In the genomic region with DNA sequence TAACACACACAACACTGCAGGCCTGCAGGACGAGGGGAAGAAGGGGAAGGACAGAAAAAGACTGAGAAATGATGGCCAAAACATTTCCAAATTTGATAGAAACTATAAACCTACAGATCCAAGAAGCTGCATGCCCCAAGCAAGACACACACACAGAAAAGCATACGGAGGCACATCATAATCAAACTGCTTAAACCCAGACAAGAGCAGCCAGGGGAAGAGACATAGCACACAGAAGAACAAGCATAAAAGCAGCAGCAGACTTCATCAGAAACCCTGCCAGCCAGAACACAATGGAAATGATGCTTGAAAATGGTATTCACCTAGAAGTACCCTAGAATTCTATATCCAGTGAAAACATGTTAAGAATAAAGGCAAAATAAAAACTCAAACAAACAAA, we compare ENCODE assay signal across 30 cellular contexts. TPM values are rescaled to one million over a fixed set of nuclear protein-coding genes. Genes with fewer than 3 reads are reported as not detected.
DNase-seq lines count a peak whose midpoint lies in the region; ATAC-seq and TF ChIP-seq lines count a peak whose summit lies in the region.
"Had no signal": no experiment of that assay in that cellular context is flagged by ENCODE, and none has a peak within 500 bp of the region (broad histone marks: within the 10 kb centered on the region; RNA-seq: fewer than 3 reads in every experiment).

No MANE protein-coding gene starts in this region.

- H2AFZ ChIP-seq in trophoblast cell (ENCODE audit: insufficient read depth, low read length, poor library complexity): no peak overlapping the region

- H4K12ac ChIP-seq in trophoblast cell (ENCODE audit: low read depth, low read length): no peak overlapping the region

- H3K14ac ChIP-seq in trophoblast cell (ENCODE audit: low read length): no peak overlapping the region

- TF ChIP-seq CTCF in Calu3 (IDR thresholded peaks at IDR 0.05; ENCODE audit: unreplicated experiment) (no peak), glutamatergic neuron (IDR thresholded peaks at IDR 0.05; ENCODE audit: partially characterized antibody, unreplicated experiment) (no peak)

- H3K4me1 ChIP-seq in SJSA1 (replicated peaks) (peaks cover 72% of the 10 kb centered on the region), trophoblast cell (ENCODE audit: control insufficient read depth in 1 of 2, insufficient read depth in 2 of 2, low read length in 2 of 2) (peaks cover 2 to 16% of the 10 kb centered on the region in 2 experiments)

- H3K18ac ChIP-seq in trophoblast cell (ENCODE audit: low read length): no peak overlapping the region

- DNase-seq in Calu3: no peak
- DNase-seq in SJSA1 (ENCODE audit: low read depth in 1 of 2, low spot score in 2 of 2): peak in 1 of 2 experiments; percentile 48
- no peak for DNase-seq in glutamatergic neuron
- no peak for DNase-seq in trophoblast cell
- DNase-seq in NCI-H2196 treated with DMSO at 0.1 percent for 48 hours (lab: John Stamatoyannopoulos, UW; ENCODE audit: unreplicated experiment): no peak
- no peak for DNase-seq in stimulated activated naive B cell treated with anti-CD40 and anti-IgM and Interleukin-4, amounts not matched to agents 10 μg/mL and 1 μg/mL and 100 μg/mL, for 72 hours
- DNase-seq: activated CD4-positive, alpha-beta T cell treated with anti-CD3 and anti-CD28 coated beads, Interleukin-2, amount 50 U/mL, for 4 hours; activated naive CD4-positive, alpha-beta T cell treated with Interleukin-2 at 50 U/mL for 16 hours; AML-193; COR-L47; esophagus squamous epithelium; HFFc6; kidney glomerular epithelial cell; NCI-H1417 treated with DMSO at 0.1 percent for 48 hours; NCI-H2227 treated with DMSO at 0.1 percent for 48 hours; NCI-H82; PC-3; SIG-M5; stimulated activated CD4-positive, alpha-beta T cell treated with anti-CD3 and anti-CD28 coated beads, Interleukin-1b, Interleukin-23, amount 100 ng/mL, for 48 hours; stimulated activated naive CD8-positive, alpha-beta T cell treated with anti-CD3 and anti-CD28 coated beads, Interleukin-15, Interleukin-2, amounts not matched to agents 100 U/mL and 50 U/mL, for 24 hours had no signal

- no peak overlapping the region for H3K4me2 ChIP-seq in trophoblast cell (ENCODE audit: low read length)

- H3K27ac ChIP-seq in SJSA1 (peak overlapping the region; percentile 97), trophoblast cell (ENCODE audit: low read depth, low read length) (no peak overlapping the region)
- H3K27ac ChIP-seq: esophagus squamous epithelium, gastroesophageal sphincter, HL-60 had no signal

- H3K36me3 Mint-ChIP-seq in Calu3 (ENCODE audit: insufficient read depth, unreplicated experiment) (peaks cover 18% of the 10 kb centered on the region), glutamatergic neuron (ENCODE audit: unreplicated experiment) (no peaks in the 10 kb centered on the region)
- peaks cover 18 to 41% of the 10 kb centered on the region in 2 donors for H3K36me3 Mint-ChIP-seq in stimulated activated naive B cell treated with anti-CD40 and anti-IgM and Interleukin-4, amounts not matched to agents 10 μg/mL and 1 μg/mL and 100 μg/mL, for 72 hours

- intact Hi-C loops in Calu3 (cut with micrococcal nuclease; ENCODE audit: unreplicated experiment): no loop called here

- H2BK5ac ChIP-seq in trophoblast cell (ENCODE audit: low read depth, low read length, poor library complexity): no peak overlapping the region

- no peak overlapping the region for H3K9ac ChIP-seq in trophoblast cell (ENCODE audit: low read length)

- H3K23ac ChIP-seq in trophoblast cell (ENCODE audit: low read length): no peak overlapping the region

- no peak overlapping the region for H4K91ac ChIP-seq in trophoblast cell (ENCODE audit: low read depth, low read length)

- H3K9me3 Mint-ChIP-seq in Calu3 (ENCODE audit: low read depth, unreplicated experiment) (no peaks in the 10 kb centered on the region), glutamatergic neuron (ENCODE audit: unreplicated experiment) (no peaks in the 10 kb centered on the region)
- peaks cover 0 to 4% of the 10 kb centered on the region in 2 donors for H3K9me3 Mint-ChIP-seq in stimulated activated naive B cell treated with anti-CD40 and anti-IgM and Interleukin-4, amounts not matched to agents 10 μg/mL and 1 μg/mL and 100 μg/mL, for 72 hours
- H3K9me3 Mint-ChIP-seq: HFFc6, IgD-negative memory B cell, type B pancreatic cell had no signal

- H2AK5ac ChIP-seq in trophoblast cell (ENCODE audit: low read length): no peak overlapping the region

- H3K4me1 Mint-ChIP-seq in Calu3 (ENCODE audit: low read depth, unreplicated experiment): peaks cover 18% of the 10 kb centered on the region
- peaks cover 38% of the 10 kb centered on the region for H3K4me1 Mint-ChIP-seq in glutamatergic neuron (ENCODE audit: low read depth, unreplicated experiment)
- H3K4me1 Mint-ChIP-seq in stimulated activated naive B cell treated with anti-CD40 and anti-IgM and Interleukin-4, amounts not matched to agents 10 μg/mL and 1 μg/mL and 100 μg/mL, for 72 hours: peaks cover 15 to 33% of the 10 kb centered on the region in 2 donors

- no peak overlapping the region for H4K8ac ChIP-seq in trophoblast cell (ENCODE audit: low read depth, low read length)

- H3K27me3 ChIP-seq in SJSA1 (replicated peaks) (no peaks in the 10 kb centered on the region), trophoblast cell (ENCODE audit: insufficient read depth, low read length) (no peaks in the 10 kb centered on the region)
- H3K27me3 ChIP-seq: esophagus squamous epithelium, gastroesophageal sphincter had no signal

- H2BK120ac ChIP-seq in trophoblast cell (ENCODE audit: insufficient read depth, low read length, poor library complexity): no peak overlapping the region

- H3K4ac ChIP-seq in trophoblast cell (ENCODE audit: low read depth, low read length): no peak overlapping the region

- H3K79me2 ChIP-seq in trophoblast cell (ENCODE audit: control insufficient read depth, insufficient read depth, low read length, poor library complexity): no peaks in the 10 kb centered on the region

- peak overlapping the region; percentile 49 for H2BK12ac ChIP-seq in trophoblast cell (ENCODE audit: low read length)

- no CpG with 5 or more reads among the region's 2 CpGs for WGBS in trophoblast cell (ENCODE audit: extremely low coverage, insufficient coverage, insufficient read length)

- CTCF ChIA-PET in Calu3 (lab: Charles Lee): no interaction called here

- H3K79me1 ChIP-seq in trophoblast cell (ENCODE audit: low read length): no peaks in the 10 kb centered on the region

- H3K27me3 Mint-ChIP-seq in Calu3 (ENCODE audit: unreplicated experiment): no peaks in the 10 kb centered on the region
- H3K27me3 Mint-ChIP-seq in glutamatergic neuron (ENCODE audit: unreplicated experiment): peaks cover 6% of the 10 kb centered on the region
- no peaks in the 10 kb centered on the region for H3K27me3 Mint-ChIP-seq in stimulated activated naive B cell treated with anti-CD40 and anti-IgM and Interleukin-4, amounts not matched to agents 10 μg/mL and 1 μg/mL and 100 μg/mL, for 72 hours
- H3K27me3 Mint-ChIP-seq: IgD-negative memory B cell, progenitor cell of endocrine pancreas, type B pancreatic cell had no signal

- no TSS peak for BruUV-seq in Calu3 (replicated peaks; lab: Mats Ljungman, UMichigan)

- H3K4me3 Mint-ChIP-seq in Calu3 (ENCODE audit: low read depth, unreplicated experiment) (no peak overlapping the region), glutamatergic neuron (ENCODE audit: unreplicated experiment) (no peak overlapping the region)
- no peak overlapping the region for H3K4me3 Mint-ChIP-seq in stimulated activated naive B cell treated with anti-CD40 and anti-IgM and Interleukin-4, amounts not matched to agents 10 μg/mL and 1 μg/mL and 100 μg/mL, for 72 hours
- H3K4me3 Mint-ChIP-seq: HFFc6, IgD-negative memory B cell, type B pancreatic cell had no signal

- H3K4me3 ChIP-seq in SJSA1 (no peak overlapping the region), trophoblast cell (ENCODE audit: low read depth, low read length) (no peak overlapping the region)
- H3K4me3 ChIP-seq: esophagus squamous epithelium, gastroesophageal sphincter had no signal

- H3K36me3 ChIP-seq in SJSA1 (peaks cover 18% of the 10 kb centered on the region; the same call in 1 of the 2 replicates), trophoblast cell (ENCODE audit: control insufficient read depth in 1 of 2, insufficient read depth in 2 of 2, low read length in 2 of 2) (peaks cover 8 to 11% of the 10 kb centered on the region in 2 experiments)

- peak overlapping the region; percentile 24 for H3K27ac Mint-ChIP-seq in Calu3 (ENCODE audit: unreplicated experiment)
- H3K27ac Mint-ChIP-seq in glutamatergic neuron (ENCODE audit: unreplicated experiment): peak overlapping the region; percentile 10
- H3K27ac Mint-ChIP-seq in stimulated activated naive B cell treated with anti-CD40 and anti-IgM and Interleukin-4, amounts not matched to agents 10 μg/mL and 1 μg/mL and 100 μg/mL, for 72 hours: no peak overlapping the region
- H3K27ac Mint-ChIP-seq: progenitor cell of endocrine pancreas, type B pancreatic cell had no signal

- H3K9me3 ChIP-seq in SJSA1 (replicated peaks) (no peaks in the 10 kb centered on the region), trophoblast cell (ENCODE audit: insufficient read depth, low read depth, low read length) (no peaks in the 10 kb centered on the region)
- H3K9me3 ChIP-seq: esophagus squamous epithelium, gastroesophageal sphincter had no signal

- ATAC-seq in stimulated activated naive B cell treated with anti-CD40 and anti-IgM and Interleukin-4, amounts not matched to agents 10 μg/mL and 1 μg/mL and 100 μg/mL, for 72 hours (replicated peaks): no peak
- ATAC-seq in HG03095 (IDR thresholded peaks at IDR 0.05; ENCODE audit: unreplicated experiment): no peak
- ATAC-seq: gastroesophageal sphincter; PC-3; stimulated activated naive CD8-positive, alpha-beta T cell treated with anti-CD3 and anti-CD28 coated beads, Interleukin-15, Interleukin-2, amounts not matched to agents 100 U/mL and 50 U/mL, for 24 hours had no signal

RNA-seq across cellular contexts. Expression of a gene that starts 57.2 kb away (rescaled TPM):
- total RNA-seq in Calu3 (2022) (not detected in 2 replicates), glutamatergic neuron (ENCODE audit: unreplicated experiment) (not detected)
- not detected in 2 replicates for total RNA-seq in SJSA1 (2014; rRNA removed; shearing (Covaris generic))
- polyA plus RNA-seq in trophoblast cell (2013): not detected in 2 replicates
- total RNA-seq: esophagus squamous epithelium; gastroesophageal sphincter; HFFc6; MCF 10A; myocyte; PC-3; progenitor cell of endocrine pancreas; skeletal muscle tissue; T-helper 1 cell treated with Interleukin-12 subunit alpha and Interleukin-12 subunit beta and Interleukin-4 antibody, amounts not matched to agents 30 ng/mL and 1 ng/mL, for 36 hours had no signal
- polyA plus RNA-seq: IgD-negative memory B cell had no signal
